In genomic region chr9:32550046-32550608, GRCh38 we compare ENCODE assay signal across 10 cellular contexts. TPM values are rescaled to one million over a fixed set of nuclear protein-coding genes. Genes with fewer than 3 reads are reported as not detected.
DNase-seq lines count a peak whose midpoint lies in the region; ATAC-seq, FAIRE-seq and TF ChIP-seq lines count a peak whose summit lies in the region.
"Had no signal": no experiment of that assay in that cellular context is flagged by ENCODE, and none has a peak within 500 bp of the region (broad histone marks: within the 10 kb centered on the region; RNA-seq: fewer than 3 reads in every experiment).

No MANE protein-coding gene starts in this region.

- peaks cover 62% of the 10 kb centered on the region for H3K79me2 ChIP-seq in endothelial cell of umbilical vein (ENCODE audit: control insufficient read depth, insufficient read depth, low read length)

- H3K27me3 Mint-ChIP-seq in natural killer cell treated with Interleukin-12 subunit alpha and Interleukin-12 subunit beta and Interleukin-15 and Interleukin-18, amount 100 ng/mL, for 72 hours: no peaks in the 10 kb centered on the region

- peak overlapping the region; percentile 9 for H2AFZ ChIP-seq in endothelial cell of umbilical vein (ENCODE audit: low read depth, low read length)

- no peaks in the 10 kb centered on the region for H3K9me1 ChIP-seq in endothelial cell of umbilical vein (replicated peaks; ENCODE audit: control insufficient read depth, extremely low read depth, insufficient read depth, low read length)

- peak overlapping the region; percentile 100 for H3K27ac Mint-ChIP-seq in natural killer cell treated with Interleukin-12 subunit alpha and Interleukin-12 subunit beta and Interleukin-15 and Interleukin-18, amount 100 ng/mL, for 72 hours

- no peak overlapping the region for H3K27ac ChIP-seq in SJSA1
- peak overlapping the region; percentile 92 for H3K27ac ChIP-seq in endothelial cell of umbilical vein (ENCODE audit: insufficient read depth, low read depth, low read length)

- peaks cover 4% of the 10 kb centered on the region for H3K36me3 Mint-ChIP-seq in natural killer cell treated with Interleukin-12 subunit alpha and Interleukin-12 subunit beta and Interleukin-15 and Interleukin-18, amount 100 ng/mL, for 72 hours

- H3K9ac ChIP-seq in endothelial cell of umbilical vein (replicated peaks; ENCODE audit: extremely low read depth, insufficient read depth, low read length): peak overlapping the region; percentile 85

- DNase-seq in DMS 273 (lab: John Stamatoyannopoulos, UW; ENCODE audit: unreplicated experiment) (peak; percentile 66), DMS 273 treated with DMSO at 0.1 percent for 48 hours (lab: John Stamatoyannopoulos, UW) (no peak), HAP-1 (ENCODE audit: low spot score in 2 of 2) (no peak), SJSA1 (ENCODE audit: low read depth in 1 of 2, low spot score in 2 of 2) (peak in 1 of 2 experiments; percentile 4), endothelial cell of umbilical vein (ENCODE audit: low read depth, low spot score) (peak; percentile 56), cerebellar nuclear complex (lab: John Stamatoyannopoulos, UW) (no peak)
- no peak for DNase-seq in natural killer cell treated with Interleukin-12 subunit alpha and Interleukin-12 subunit beta and Interleukin-15 and Interleukin-18, amount 100 ng/mL, for 72 hours (ENCODE audit: low spot score)

- TSS peak; percentile 2 for BruUV-seq in endothelial cell of umbilical vein (replicated peaks; lab: Mats Ljungman, UMichigan)

- peak; percentile 33 for FAIRE-seq in endothelial cell of umbilical vein (lab: Jason Lieb, UNC)
- FAIRE-seq: A204.1, colon had no signal

- intact Hi-C loops in endothelial cell of umbilical vein (cut with micrococcal nuclease): loop anchor here (2.0 kb wide), 1 partner anchor 119 kb away; no protein-coding TSS in a partner anchor

- TF ChIP-seq CTCF in endothelial cell of umbilical vein (IDR thresholded peaks at IDR 0.05; ENCODE audit: extremely low read depth in 1 of 2, insufficient read depth in 1 of 2, low read depth in 1 of 2, low read length in 2 of 2): no peak

- no peaks in the 10 kb centered on the region for H3K9me3 Mint-ChIP-seq in natural killer cell treated with Interleukin-12 subunit alpha and Interleukin-12 subunit beta and Interleukin-15 and Interleukin-18, amount 100 ng/mL, for 72 hours

- H3K36me3 ChIP-seq in HAP-1 (replicated peaks) (peaks cover 5% of the 10 kb centered on the region), SJSA1 (peaks cover 7% of the 10 kb centered on the region; the same call in 1 of the 2 replicates), endothelial cell of umbilical vein (ENCODE audit: control insufficient read depth in 2 of 2, extremely low read depth in 1 of 2, insufficient read depth in 2 of 2, low read length in 2 of 2) (no peaks in the 10 kb centered on the region)

- CTCF ChIA-PET in endothelial cell of umbilical vein (lab: Charles Lee): interaction anchor here (0.7 to 2.5 kb wide), 13 partner anchors 8 to 418 kb away, joined by 3 to 45 read pairs (median 4); partner anchors contain the start of genes ACO1, NDUFB6 and RIGI

- H3K4me2 ChIP-seq in endothelial cell of umbilical vein (ENCODE audit: insufficient read depth, low read length): peak overlapping the region; percentile 92

- H3K27me3 ChIP-seq in HAP-1 (ENCODE audit: low read depth) (no peaks in the 10 kb centered on the region), SJSA1 (replicated peaks) (no peaks in the 10 kb centered on the region), endothelial cell of umbilical vein (ENCODE audit: control insufficient read depth in 2 of 2, insufficient read depth in 2 of 2, low read length in 2 of 2) (no peaks in the 10 kb centered on the region)

- H4K20me1 ChIP-seq in endothelial cell of umbilical vein (replicated peaks; ENCODE audit: control insufficient read depth, extremely low read depth, insufficient read depth, low read length): peaks cover 7% of the 10 kb centered on the region

- in situ Hi-C loops in HAP-1 (cut with MboI; ENCODE audit: low sequenced_read_pairs): no loop called here

- no peak for TF ChIP-seq POLR2A in endothelial cell of umbilical vein (IDR thresholded peaks at IDR 0.05; ENCODE audit: low read depth, low read length)

- peak overlapping the region; percentile 85 for H3K4me3 ChIP-seq in HAP-1
- peak overlapping the region; percentile 73 for H3K4me3 ChIP-seq in SJSA1
- peak overlapping the region; percentile 71 to 88 (median 77) for H3K4me3 ChIP-seq in endothelial cell of umbilical vein (replicated peaks in 1 of 3; ENCODE audit: insufficient read depth in 1 of 3, low read depth in 1 of 3, low read length in 3 of 3)

- ATAC-seq in natural killer cell treated with Interleukin-12 subunit alpha and Interleukin-12 subunit beta and Interleukin-15 and Interleukin-18, amount 100 ng/mL, for 72 hours: no peak
- ATAC-seq in HG03520 (IDR thresholded peaks at IDR 0.05; ENCODE audit: unreplicated experiment): no peak

- dilution Hi-C loops in endothelial cell of umbilical vein (cut with MboI; ENCODE audit: extremely low pct_ligation_motif_present, low sequenced_read_pairs): loop anchor here (25.0 kb wide), 1 partner anchor 163 kb away; the partner anchor contains the start of gene ACO1

- H3K4me3 Mint-ChIP-seq in natural killer cell treated with Interleukin-12 subunit alpha and Interleukin-12 subunit beta and Interleukin-15 and Interleukin-18, amount 100 ng/mL, for 72 hours: peak overlapping the region; percentile 98

- H3K9me3 ChIP-seq in HAP-1 (no peaks in the 10 kb centered on the region), SJSA1 (replicated peaks) (no peaks in the 10 kb centered on the region), endothelial cell of umbilical vein (replicated peaks; ENCODE audit: control insufficient read depth, insufficient read depth, low read length) (no peaks in the 10 kb centered on the region)

- POLR2A ChIA-PET in endothelial cell of umbilical vein (lab: Charles Lee): interaction anchor here (1.1 to 3.0 kb wide), 2 partner anchors 24 to 165 kb away, joined by 3 to 17 read pairs; partner anchors contain the start of gene RIGI

- peaks cover 27 to 35% of the 10 kb centered on the region in 2 donors for H3K4me1 Mint-ChIP-seq in natural killer cell treated with Interleukin-12 subunit alpha and Interleukin-12 subunit beta and Interleukin-15 and Interleukin-18, amount 100 ng/mL, for 72 hours (ENCODE audit: low read depth in 2 of 2)

- H3K4me1 ChIP-seq in HAP-1: peaks cover 7% of the 10 kb centered on the region; the same call in 1 of the 2 replicates
- no peaks in the 10 kb centered on the region; the same call in 1 of the 2 replicates for H3K4me1 ChIP-seq in SJSA1 (replicated peaks)
- H3K4me1 ChIP-seq in endothelial cell of umbilical vein (ENCODE audit: control insufficient read depth, extremely low read depth, insufficient read depth, low read length): peaks cover 17% of the 10 kb centered on the region

RNA-seq across cellular contexts. Expression of gene SMIM27, which starts 2.0 kb away (rescaled TPM):
- 0.16 and 2.0 TPM in 2 replicates for total RNA-seq in SJSA1 (2014; rRNA removed; shearing (Covaris generic))
- 9.5 and 11.5 TPM in 2 replicates for total RNA-seq in endothelial cell of umbilical vein
- polyA plus RNA-seq in endothelial cell of umbilical vein: 2.6 and 3.4 TPM in 2 replicates
- polyA plus RNA-seq in endothelial cell of umbilical vein (2011; cell fraction: cytosol; rRNA removed): 3.2 and 3.7 TPM in 2 replicates
- polyA plus RNA-seq in endothelial cell of umbilical vein (2011; cell fraction: nucleus; rRNA removed): 2.7 and 2.9 TPM in 2 replicates
- polyA plus RNA-seq in endothelial cell of umbilical vein (2012): 19.4 and 20.1 TPM in 2 replicates
- polyA minus RNA-seq in endothelial cell of umbilical vein: 1.00 and 7.6 TPM in 2 replicates
- polyA minus RNA-seq in endothelial cell of umbilical vein (2011; cell fraction: cytosol; rRNA and poly(A)+ RNA removed): 3.1 TPM
- 3.2 and 4.3 TPM in 2 replicates for polyA minus RNA-seq in endothelial cell of umbilical vein (2011; cell fraction: nucleus; rRNA and poly(A)+ RNA removed)
- total RNA-seq in natural killer cell treated with Interleukin-12 subunit alpha and Interleukin-12 subunit beta and Interleukin-15 and Interleukin-18, amount 100 ng/mL, for 72 hours: 1 to 10 TPM; 6.4 to 9.1 TPM

RNA-seq across cellular contexts. Expression of gene TOPORS, which starts 2.3 kb away (rescaled TPM):
- total RNA-seq in SJSA1 (2014; rRNA removed; shearing (Covaris generic)): 14.2 and 14.7 TPM in 2 replicates
- 16.2 and 16.8 TPM in 2 replicates for total RNA-seq in endothelial cell of umbilical vein
- polyA plus RNA-seq in endothelial cell of umbilical vein: 4.8 and 6.1 TPM in 2 replicates
- 6.5 and 7.2 TPM in 2 replicates for polyA plus RNA-seq in endothelial cell of umbilical vein (2011; cell fraction: cytosol; rRNA removed)
- polyA plus RNA-seq in endothelial cell of umbilical vein (2011; cell fraction: nucleus; rRNA removed): 13.3 and 17.6 TPM in 2 replicates
- 14.6 and 16.9 TPM in 2 replicates for polyA plus RNA-seq in endothelial cell of umbilical vein (2012)
- polyA minus RNA-seq in endothelial cell of umbilical vein: 23.7 and 25.4 TPM in 2 replicates
- 11.6 TPM for polyA minus RNA-seq in endothelial cell of umbilical vein (2011; cell fraction: cytosol; rRNA and poly(A)+ RNA removed)
- 25.2 and 40.3 TPM in 2 replicates for polyA minus RNA-seq in endothelial cell of umbilical vein (2011; cell fraction: nucleus; rRNA and poly(A)+ RNA removed)
- 10 to 100 TPM; 11.3 to 12.1 TPM for total RNA-seq in natural killer cell treated with Interleukin-12 subunit alpha and Interleukin-12 subunit beta and Interleukin-15 and Interleukin-18, amount 100 ng/mL, for 72 hours

RNA-seq across cellular contexts. Expression of gene NDUFB6, which starts 22.8 kb away (rescaled TPM):
- total RNA-seq in SJSA1 (2014; rRNA removed; shearing (Covaris generic)): 70.3 and 74.9 TPM in 2 replicates
- 53.5 and 54.2 TPM in 2 replicates for total RNA-seq in endothelial cell of umbilical vein
- polyA plus RNA-seq in endothelial cell of umbilical vein: 35.8 and 59.2 TPM in 2 replicates
- polyA plus RNA-seq in endothelial cell of umbilical vein (2011; cell fraction: cytosol; rRNA removed): 61.4 and 72.8 TPM in 2 replicates
- polyA plus RNA-seq in endothelial cell of umbilical vein (2011; cell fraction: nucleus; rRNA removed): 22.9 TPM in 2 replicates
- polyA plus RNA-seq in endothelial cell of umbilical vein (2012): 54.9 and 57.8 TPM in 2 replicates
- 12.0 and 12.4 TPM in 2 replicates for polyA minus RNA-seq in endothelial cell of umbilical vein
- polyA minus RNA-seq in endothelial cell of umbilical vein (2011; cell fraction: cytosol; rRNA and poly(A)+ RNA removed): 47.4 TPM
- 3.7 and 7.2 TPM in 2 replicates for polyA minus RNA-seq in endothelial cell of umbilical vein (2011; cell fraction: nucleus; rRNA and poly(A)+ RNA removed)
- total RNA-seq in natural killer cell treated with Interleukin-12 subunit alpha and Interleukin-12 subunit beta and Interleukin-15 and Interleukin-18, amount 100 ng/mL, for 72 hours: 10 to 100 TPM; 28.9 to 33.8 TPM

RNA-seq across cellular contexts. Expression of gene RIGI, which starts 24.1 kb away (rescaled TPM):
- total RNA-seq in SJSA1 (2014; rRNA removed; shearing (Covaris generic)): 3.2 and 6.3 TPM in 2 replicates
- total RNA-seq in endothelial cell of umbilical vein: 11.4 and 13.3 TPM in 2 replicates
- polyA plus RNA-seq in endothelial cell of umbilical vein: 3.8 and 4.5 TPM in 2 replicates
- 5.3 and 5.7 TPM in 2 replicates for polyA plus RNA-seq in endothelial cell of umbilical vein (2011; cell fraction: cytosol; rRNA removed)
- polyA plus RNA-seq in endothelial cell of umbilical vein (2011; cell fraction: nucleus; rRNA removed): 8.4 and 10.7 TPM in 2 replicates
- polyA plus RNA-seq in endothelial cell of umbilical vein (2012): 18.4 and 21.6 TPM in 2 replicates
- polyA minus RNA-seq in endothelial cell of umbilical vein: 7.5 and 8.0 TPM in 2 replicates
- 0.82 TPM for polyA minus RNA-seq in endothelial cell of umbilical vein (2011; cell fraction: cytosol; rRNA and poly(A)+ RNA removed)
- polyA minus RNA-seq in endothelial cell of umbilical vein (2011; cell fraction: nucleus; rRNA and poly(A)+ RNA removed): 8.1 and 12.6 TPM in 2 replicates
- 1 to 10 TPM; 7.9 to 9.2 TPM for total RNA-seq in natural killer cell treated with Interleukin-12 subunit alpha and Interleukin-12 subunit beta and Interleukin-15 and Interleukin-18, amount 100 ng/mL, for 72 hours

Comparison
In these comparisons a context has a peak if more than half of its experiments do, and no peak if none do; other contexts are left out.
1. DNase-seq: peak in DMS 273 (single experiment) and endothelial cell of umbilical vein (single experiment); none in DMS 273 treated with DMSO at 0.1 percent for 48 hours (single experiment), HAP-1 (0 of 2), natural killer cell treated with Interleukin-12 subunit alpha and Interleukin-12 subunit beta and Interleukin-15 and Interleukin-18, amount 100 ng/mL, for 72 hours (single experiment) and cerebellar nuclear complex (0 of 2).
2. Peak in every context shown above with its lines, with median percentiles within 50 percentile points of each other: H3K4me3 ChIP-seq.